ENCODE assay signal across 11 cellular contexts in the genomic region with DNA sequence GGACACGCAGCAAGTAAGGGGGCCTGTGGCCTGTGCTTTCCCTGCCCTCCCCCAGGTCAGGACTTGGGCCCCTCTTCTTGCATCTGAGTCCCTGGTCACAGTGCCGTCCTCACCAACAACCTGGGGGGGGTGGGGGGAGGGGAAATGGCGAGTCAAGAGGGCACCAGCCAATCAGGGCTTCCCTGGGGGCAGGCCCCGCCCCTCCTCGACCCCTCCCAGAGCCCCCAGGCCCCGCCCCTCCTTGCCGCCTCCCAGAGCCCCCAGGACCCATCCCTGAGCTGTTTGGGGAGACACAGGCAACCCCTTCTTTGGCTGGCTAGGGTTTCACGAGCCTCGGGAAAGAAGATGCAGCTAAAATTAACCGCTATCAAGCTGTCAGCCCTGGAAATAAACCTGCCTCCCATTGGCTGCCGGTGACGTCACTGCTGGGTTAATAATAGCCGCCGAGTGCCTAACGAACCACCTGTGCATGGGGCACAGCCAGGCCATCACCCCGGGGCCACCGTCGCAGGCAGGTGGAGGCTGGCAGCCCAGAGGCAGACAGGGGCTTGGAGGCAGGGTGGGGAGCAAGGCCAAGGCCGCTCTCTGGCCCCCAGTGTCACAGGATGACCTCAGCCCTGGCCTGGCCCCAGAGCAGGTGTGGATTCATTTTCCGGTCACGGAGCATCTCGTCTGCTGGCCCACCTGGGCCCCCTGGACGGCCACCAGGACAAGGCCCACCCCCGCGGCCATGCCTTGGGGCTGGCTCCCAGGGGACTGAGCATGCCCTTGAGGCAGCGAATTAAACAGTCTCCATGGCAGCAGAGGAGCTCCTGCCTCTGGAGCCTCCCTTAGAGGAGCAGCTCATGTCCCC. TPM values are rescaled to one million over a fixed set of nuclear protein-coding genes. Genes with fewer than 3 reads are reported as not detected.
A peak's percentile ranks its signal among the peaks of the same experiment; 100 is the strongest.
DNase-seq lines count a peak whose midpoint lies in the region; ATAC-seq, FAIRE-seq and TF ChIP-seq lines count a peak whose summit lies in the region.
"Had no signal": no experiment of that assay in that cellular context is flagged by ENCODE, and none has a peak within 500 bp of the region (broad histone marks: within the 10 kb centered on the region; RNA-seq: fewer than 3 reads in every experiment).

No MANE protein-coding gene starts in this region.

- peak in 3 of 4 donors; percentile 12 to 58 (median 57) for ATAC-seq in pancreas
- no peak for ATAC-seq in GM21717 (IDR thresholded peaks at IDR 0.05; ENCODE audit: unreplicated experiment)
- ATAC-seq in stimulated activated naive B cell treated with anti-CD40 and anti-IgM and Interleukin-4, amounts not matched to agents 10 μg/mL and 1 μg/mL and 100 μg/mL, for 72 hours (replicated peaks), result no peak

- peaks cover 4 to 10% of the 10 kb centered on the region in 2 donors for H3K9me3 Mint-ChIP-seq in stimulated activated naive B cell treated with anti-CD40 and anti-IgM and Interleukin-4, amounts not matched to agents 10 μg/mL and 1 μg/mL and 100 μg/mL, for 72 hours

- H3K27ac ChIP-seq in dorsolateral prefrontal cortex (peak overlapping the region in 55 of 59 donors; percentile 14 to 95 (median 77)), pancreas (no peak overlapping the region), tibial nerve (no peak overlapping the region)

- TF ChIP-seq EP300 in tibial nerve (IDR thresholded peaks at IDR 0.05), result no peak

- H3K4me1 ChIP-seq in pancreas, result no peaks in the 10 kb centered on the region
- peaks cover 0 to 18% (median 7%) of the 10 kb centered on the region in 4 donors for H3K4me1 ChIP-seq in tibial nerve

- H3K36me3 ChIP-seq in pancreas, result no peaks in the 10 kb centered on the region
- H3K36me3 ChIP-seq in tibial nerve, result no peaks in the 10 kb centered on the region

- peak; percentile 58 for DNase-seq in HT-29 (ENCODE audit: low spot score)
- DNase-seq in NCI-H2227 treated with DMSO at 0.1 percent for 48 hours (lab: John Stamatoyannopoulos, UW), result peak; percentile 49
- DNase-seq in dorsolateral prefrontal cortex, result peak; percentile 59 to 97 (median 84)
- peak in 1 of 6 donors; percentile 62 for DNase-seq in pancreas
- no peak for DNase-seq in stimulated activated naive B cell treated with anti-CD40 and anti-IgM and Interleukin-4, amounts not matched to agents 10 μg/mL and 1 μg/mL and 100 μg/mL, for 72 hours
- no peak for DNase-seq in tibial nerve (ENCODE audit: low spot score in 2 of 2)
- no peak for DNase-seq in EL
- DNase-seq: activated naive CD8-positive, alpha-beta T cell treated with anti-CD3 and anti-CD28 coated beads, Interleukin-2, amount 10 ng/mL, durations not matched to agents 7 days and 5 days; T1000 had no signal

- FAIRE-seq in pancreas (lab: Jason Lieb, UNC), result no peak
- FAIRE-seq: GM18507 had no signal

- no peak overlapping the region for H3K4me3 Mint-ChIP-seq in stimulated activated naive B cell treated with anti-CD40 and anti-IgM and Interleukin-4, amounts not matched to agents 10 μg/mL and 1 μg/mL and 100 μg/mL, for 72 hours
- H3K4me3 Mint-ChIP-seq: activated naive CD8-positive, alpha-beta T cell treated with anti-CD3 and anti-CD28 coated beads, Interleukin-2, amount 10 ng/mL, durations not matched to agents 7 days and 5 days had no signal

- no peak overlapping the region for H3K27ac Mint-ChIP-seq in stimulated activated naive B cell treated with anti-CD40 and anti-IgM and Interleukin-4, amounts not matched to agents 10 μg/mL and 1 μg/mL and 100 μg/mL, for 72 hours
- H3K27ac Mint-ChIP-seq: activated naive CD8-positive, alpha-beta T cell treated with anti-CD3 and anti-CD28 coated beads, Interleukin-2, amount 10 ng/mL, durations not matched to agents 7 days and 5 days had no signal

- TF ChIP-seq CTCF in dorsolateral prefrontal cortex (IDR thresholded peaks at IDR 0.05 in 54 of 56, conservative IDR thresholded peaks at IDR 0.05 in 2 of 56; ENCODE audit: low read depth in 1 of 56, partially characterized antibody in 56 of 56) (no peak), pancreas (IDR thresholded peaks at IDR 0.05) (no peak), tibial nerve (IDR thresholded peaks at IDR 0.05) (no peak)

- H3K36me3 Mint-ChIP-seq in stimulated activated naive B cell treated with anti-CD40 and anti-IgM and Interleukin-4, amounts not matched to agents 10 μg/mL and 1 μg/mL and 100 μg/mL, for 72 hours, result peaks cover 0 to 3% of the 10 kb centered on the region in 2 donors
- H3K36me3 Mint-ChIP-seq: activated naive CD8-positive, alpha-beta T cell treated with anti-CD3 and anti-CD28 coated beads, Interleukin-2, amount 10 ng/mL, durations not matched to agents 7 days and 5 days had no signal

- peaks cover 15 to 27% of the 10 kb centered on the region in 2 donors for H3K27me3 Mint-ChIP-seq in stimulated activated naive B cell treated with anti-CD40 and anti-IgM and Interleukin-4, amounts not matched to agents 10 μg/mL and 1 μg/mL and 100 μg/mL, for 72 hours

- intact Hi-C loops in dorsolateral prefrontal cortex (cut with DNase I) (no loop called here), pancreas (cut with DNase I) (no loop called here)

- H3K27me3 ChIP-seq in dorsolateral prefrontal cortex (peaks cover 0 to 15% (median 0%) of the 10 kb centered on the region in 45 donors), pancreas (no peaks in the 10 kb centered on the region), tibial nerve (peaks cover 0 to 68% of the 10 kb centered on the region in 2 donors)

- peaks cover under 1 to 11% of the 10 kb centered on the region in 2 donors for H3K4me1 Mint-ChIP-seq in stimulated activated naive B cell treated with anti-CD40 and anti-IgM and Interleukin-4, amounts not matched to agents 10 μg/mL and 1 μg/mL and 100 μg/mL, for 72 hours

- 22 to 24% methylated on average over 25 to 26 of the region's 26 CpGs for WGBS in pancreas, 2 donors
- 21% methylated on average over 19 to 21 of the region's 26 CpGs for WGBS in tibial nerve, 2 donors

- H3K4me3 ChIP-seq in dorsolateral prefrontal cortex, result peak overlapping the region in 15 of 59 donors; percentile 6 to 36 (median 24)
- H3K4me3 ChIP-seq in pancreas, result no peak overlapping the region
- H3K4me3 ChIP-seq in tibial nerve, result no peak overlapping the region

- H3K9me3 ChIP-seq in pancreas (no peaks in the 10 kb centered on the region), tibial nerve (peaks cover 0 to 36% (median 0%) of the 10 kb centered on the region in 4 donors)

- no peak for TF ChIP-seq POLR2A in tibial nerve (IDR thresholded peaks at IDR 0.05)

RNA-seq across cellular contexts. Expression of a gene that starts 3.2 kb away (rescaled TPM):
- 29.8 and 38.0 TPM in 2 replicates for total RNA-seq in HT-29 (2014; rRNA removed; shearing (Covaris generic))
- total RNA-seq in dorsolateral prefrontal cortex (100 to 1,000 TPM; 166 to 904 (median 657) TPM), pancreas (10 to 100 TPM in 4 of 6 donors, 1 to 10 TPM in 2; 5.0 to 22.9 (median 15.4) TPM), tibial nerve (not detected)
- 10 to 100 TPM; 28.2 to 86.9 TPM for polyA plus RNA-seq in pancreas

RNA-seq across cellular contexts. Expression of a gene that starts 18.5 kb away (rescaled TPM):
- total RNA-seq in HT-29 (2014; rRNA removed; shearing (Covaris generic)), result 384 and 468 TPM in 2 replicates
- 100 to 1,000 TPM in 110 of 120 experiments, 10 to 100 TPM in 10; 80.2 to 340 (median 148) TPM for total RNA-seq in dorsolateral prefrontal cortex
- total RNA-seq in pancreas, result 100 to 1,000 TPM in 4 of 6 donors, 10 to 100 TPM in 2; 77.7 to 194 (median 134) TPM
- 100 to 1,000 TPM; 205 to 224 TPM for polyA plus RNA-seq in pancreas
- 100 to 1,000 TPM in 3 of 4 donors, 10 to 100 TPM in 1; 59.0 to 165 (median 119) TPM for total RNA-seq in tibial nerve

RNA-seq across cellular contexts. Expression of a gene that starts 29.6 kb away (rescaled TPM):
- total RNA-seq in HT-29 (2014; rRNA removed; shearing (Covaris generic)), result 0.08 and 0.13 TPM in 2 replicates
- total RNA-seq in dorsolateral prefrontal cortex, result 100 to 1,000 TPM in 119 of 120 experiments, 10 to 100 TPM in 1; 75.7 to 403 (median 241) TPM
- 1 to 10 TPM in 4 of 6 donors, under 1 TPM in 2; 0.54 to 2.1 (median 1.4) TPM for total RNA-seq in pancreas
- polyA plus RNA-seq in pancreas, result 10 to 100 TPM in 1 of 2 donors, 1 to 10 TPM in 1; 5.8 to 12.5 TPM
- not detected for total RNA-seq in tibial nerve

RNA-seq across cellular contexts. Expression of a gene that starts 35.1 kb away (rescaled TPM):
- 26.3 and 31.1 TPM in 2 replicates for total RNA-seq in HT-29 (2014; rRNA removed; shearing (Covaris generic))
- under 1 TPM in 66 of 120 experiments, not detected in 54; 0.13 to 0.64 (median 0.24) TPM for total RNA-seq in dorsolateral prefrontal cortex
- 1 to 10 TPM in 3 of 6 donors, under 1 TPM in 3; 0.61 to 4.5 (median 1.2) TPM for total RNA-seq in pancreas
- polyA plus RNA-seq in pancreas, result 1 to 10 TPM in 1 of 2 donors, under 1 TPM in 1; 0.91 to 2.6 TPM
- total RNA-seq in tibial nerve, result under 1 TPM in 2 of 4 donors, not detected in 2; 0.21 to 0.90 TPM

RNA-seq across cellular contexts. Expression of a gene that starts 45.5 kb away (rescaled TPM):
- 0.13 TPM in 1 of 2 replicates, not detected in the other for total RNA-seq in HT-29 (2014; rRNA removed; shearing (Covaris generic))
- total RNA-seq in dorsolateral prefrontal cortex (not detected), pancreas (not detected), tibial nerve (not detected)
- polyA plus RNA-seq in pancreas, result not detected
- total RNA-seq: activated naive CD8-positive, alpha-beta T cell treated with anti-CD3 and anti-CD28 coated beads, Interleukin-2, amount 10 ng/mL, durations not matched to agents 7 days and 5 days had no signal

Comparison
In these comparisons a context has a peak if more than half of its experiments do, and no peak if none do; other contexts are left out.
1. DNase-seq: peak in HT-29 (single experiment), NCI-H2227 treated with DMSO at 0.1 percent for 48 hours (single experiment) and dorsolateral prefrontal cortex (10 of 10); none in stimulated activated naive B cell treated with anti-CD40 and anti-IgM and Interleukin-4, amounts not matched to agents 10 μg/mL and 1 μg/mL and 100 μg/mL, for 72 hours (single experiment), tibial nerve (0 of 2) and EL (single experiment).
2. H3K27ac ChIP-seq: peak in dorsolateral prefrontal cortex (55 of 59); none in pancreas (0 of 4) and tibial nerve (0 of 4).
3. ATAC-seq: peak in pancreas (3 of 4); none in GM21717 (single experiment) and stimulated activated naive B cell treated with anti-CD40 and anti-IgM and Interleukin-4, amounts not matched to agents 10 μg/mL and 1 μg/mL and 100 μg/mL, for 72 hours (0 of 2).
4. RNA of a gene that starts 3.2 kb away (total RNA-seq): 166 to 904 TPM in dorsolateral prefrontal cortex, 29.8 to 38.0 TPM in HT-29 and 5.0 to 22.9 TPM in pancreas; not detected in tibial nerve; every median in the first group is over 4 times any median in the second.
5. RNA of a gene that starts 29.6 kb away (total RNA-seq): 75.7 to 403 TPM in dorsolateral prefrontal cortex; 0.54 to 2.1 TPM in pancreas, 0.08 to 0.13 TPM in HT-29 and not detected in tibial nerve; every median in the first group is over 10 times any median in the second.